Comparison of ENCODE assay signal across 8 cellular contexts in the genomic region with DNA sequence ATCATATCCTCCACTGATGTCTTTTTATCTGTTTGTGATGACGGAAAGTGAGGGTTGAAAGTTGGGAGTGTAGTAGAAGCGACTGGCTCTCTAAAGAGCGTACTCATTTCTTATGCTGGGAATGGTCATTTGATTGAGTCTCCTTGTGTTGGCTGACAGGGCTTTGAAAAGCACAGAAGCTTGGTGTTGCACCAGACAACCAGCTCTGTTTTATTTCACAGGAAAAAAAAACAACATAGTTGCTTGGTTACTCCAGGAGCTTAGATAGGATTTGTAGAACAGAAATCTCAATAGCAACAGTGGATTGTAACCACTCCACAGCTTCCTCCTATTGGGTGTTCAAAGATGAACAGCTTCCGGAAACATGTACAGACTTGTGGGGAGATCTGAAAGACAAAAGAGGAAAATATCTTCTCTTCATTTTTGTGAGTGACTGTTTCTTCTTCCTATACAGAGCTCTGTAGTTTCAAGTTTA. TPM values are rescaled to one million over a fixed set of nuclear protein-coding genes. Genes with fewer than 3 reads are reported as not detected.
DNase-seq lines count a peak whose midpoint lies in the region; ATAC-seq and TF ChIP-seq lines count a peak whose summit lies in the region.

No MANE protein-coding gene starts in this region.

- DNase-seq in AG04449 (ENCODE audit: low read depth, low spot score) (no peak), HAP-1 (ENCODE audit: low spot score in 2 of 2) (peak; percentile 42 to 69), foreskin fibroblast (peak in 1 of 2 donors; percentile 15), prostate gland (ENCODE audit: low spot score) (no peak), occipital lobe (lab: John Stamatoyannopoulos, UW) (no peak), OCI-M1 (lab: John Stamatoyannopoulos, UW) (no peak)

- no peak for ATAC-seq in HG03135 (IDR thresholded peaks at IDR 0.05; ENCODE audit: unreplicated experiment)

- in situ Hi-C loops in HAP-1 (cut with MboI; ENCODE audit: low sequenced_read_pairs) = no loop called here

- TF ChIP-seq CTCF in AG04449 (IDR thresholded peaks at IDR 0.05; ENCODE audit: insufficient read depth, low read length, missing control alignments) = no peak
- no peak for TF ChIP-seq CTCF in VCaP (conservative IDR thresholded peaks at IDR 0.05)
- TF ChIP-seq CTCF in foreskin fibroblast (IDR thresholded peaks at IDR 0.05; ENCODE audit: low read depth, low read length) = no peak
- no peak for TF ChIP-seq CTCF in prostate gland (IDR thresholded peaks at IDR 0.05)

- H3K9me3 ChIP-seq in HAP-1 (no peaks in the 10 kb centered on the region), prostate gland (no peaks in the 10 kb centered on the region)

- H3K27me3 ChIP-seq in HAP-1 (ENCODE audit: low read depth) = no peaks in the 10 kb centered on the region
- no peaks in the 10 kb centered on the region for H3K27me3 ChIP-seq in prostate gland (replicated peaks; ENCODE audit: insufficient read depth)

- WGBS in prostate gland = 39% methylated on average over 4 of the region's 4 CpGs

- peaks cover 70% of the 10 kb centered on the region for H3K36me3 ChIP-seq in HAP-1 (replicated peaks)
- no peaks in the 10 kb centered on the region for H3K36me3 ChIP-seq in prostate gland

- POLR2A ChIA-PET in AG04449 (lab: Yijun Ruan, JAX) = interaction anchor here (0.6 to 3.2 kb wide), 5 partner anchors 8 to 52 kb away, joined by 3 to 15 read pairs (median 3); a partner anchor contains a TSS

- CTCF ChIA-PET in AG04449 (lab: Yijun Ruan, JAX) = interaction anchor here (0.8 to 1.5 kb wide), 3 partner anchors 10 to 263 kb away, joined by 3 to 5 read pairs (median 3); a partner anchor contains a TSS

- H3K4me3 ChIP-seq in AG04449 (ENCODE audit: low read depth, low read length) (peak overlapping the region; percentile 94), HAP-1 (peak overlapping the region; percentile 100), foreskin fibroblast (ENCODE audit: low read depth in 1 of 2, low read length in 2 of 2) (peak overlapping the region; percentile 82 to 98), prostate gland (peak overlapping the region; percentile 80 to 95)

- TF ChIP-seq POLR2A in prostate gland (IDR thresholded peaks at IDR 0.05) = no peak

- H3K27ac ChIP-seq in VCaP = peak overlapping the region; percentile 97
- peak overlapping the region; percentile 19 to 94 for H3K27ac ChIP-seq in prostate gland

- intact Hi-C loops in prostate gland (cut with DNase I) = no loop called here

- peaks cover 23% of the 10 kb centered on the region for H3K4me1 ChIP-seq in HAP-1
- peaks cover 11% of the 10 kb centered on the region for H3K4me1 ChIP-seq in prostate gland (replicated peaks)

RNA-seq across cellular contexts. Expression of a gene that starts 2.7 kb away (rescaled TPM):
- total RNA-seq in prostate gland (10 to 100 TPM; 45.9 to 98.8 TPM), occipital lobe (31.8 TPM)

RNA-seq across cellular contexts. Expression of a gene that starts 19.4 kb away (rescaled TPM):
- total RNA-seq in prostate gland (100 to 1,000 TPM; 105 to 137 TPM), occipital lobe (133 TPM)

RNA-seq across cellular contexts. Expression of a gene that starts 26.1 kb away (rescaled TPM):
- total RNA-seq in prostate gland (10 to 100 TPM; 31.0 to 63.8 TPM), occipital lobe (22.0 TPM)

RNA-seq across cellular contexts. Expression of a gene that starts 26.3 kb away (rescaled TPM):
- total RNA-seq in prostate gland (1 to 10 TPM in 1 of 2 donors, under 1 TPM in 1; 0.82 to 3.8 TPM), occipital lobe (0.62 TPM)

RNA-seq across cellular contexts. Expression of a gene that starts 50.7 kb away (rescaled TPM):
- total RNA-seq in prostate gland (100 to 1,000 TPM; 119 to 130 TPM), occipital lobe (39.1 TPM)

Comparison
In these comparisons a context has a peak if more than half of its experiments do, and no peak if none do; other contexts are left out.
1. DNase-seq: peak in HAP-1 (2 of 2); none in AG04449 (single experiment), prostate gland (single experiment), occipital lobe (single experiment) and OCI-M1 (single experiment).
2. Peak in every context shown above with its lines, with median percentiles within 50 percentile points of each other: H3K4me3 ChIP-seq.